ENCODE assay signal across 18 cellular contexts in the genomic region with DNA sequence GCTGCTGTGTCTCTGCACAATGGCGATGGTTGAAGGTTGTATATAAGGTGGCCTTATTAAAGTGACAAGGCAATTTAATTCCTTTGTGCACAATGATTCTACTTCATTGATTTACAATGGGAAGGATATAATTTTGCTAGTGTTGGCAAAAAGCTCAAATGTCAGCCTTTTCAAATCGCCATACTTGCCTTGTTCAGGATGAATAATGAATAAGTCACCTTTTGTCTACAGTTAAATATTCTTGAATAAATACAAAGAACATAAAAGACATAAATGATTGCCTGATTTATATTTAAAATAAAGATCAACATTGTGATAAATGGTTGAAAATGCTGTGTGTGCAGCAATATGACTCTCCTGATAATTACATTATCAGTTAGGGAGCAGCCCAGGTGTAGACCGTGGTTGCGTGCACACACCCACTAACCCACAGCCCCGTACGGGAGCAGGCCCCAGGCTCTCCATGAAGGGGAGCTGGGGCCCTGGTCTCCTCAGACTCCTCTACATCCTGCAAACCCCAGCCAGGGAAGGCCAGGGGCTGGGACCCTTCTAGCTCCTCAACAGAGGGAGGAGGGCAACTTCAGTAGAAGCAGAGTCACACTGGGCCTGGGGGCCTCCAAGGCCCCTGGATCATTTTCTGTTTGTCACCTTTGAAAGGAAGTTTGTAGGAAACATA.
DNase-seq lines count a peak whose midpoint lies in the region; ATAC-seq and TF ChIP-seq lines count a peak whose summit lies in the region.
"Had no signal": no experiment of that assay in that cellular context is flagged by ENCODE, and none has a peak within 500 bp of the region (broad histone marks: within the 10 kb centered on the region; RNA-seq: fewer than 3 reads in every experiment).

No MANE protein-coding gene starts in this region.

- no peaks in the 10 kb centered on the region for H3K27me3 Mint-ChIP-seq in activated T-helper 1 cell treated with anti-CD3 and anti-CD28 coated beads, Interleukin-12 subunit alpha, Interleukin-12 subunit beta, Interleukin-2, Interleukin-4 antibody, amounts not matched to agents 30 ng/mL and 10 ng/mL and 1 ng/mL, durations not matched to agents 14 hours and 24 hours and 36 hours (ENCODE audit: insufficient read depth)

- H3K4me1 ChIP-seq in heart right ventricle (no peaks in the 10 kb centered on the region), thymus (ENCODE audit: control insufficient read depth, insufficient read depth, low read length) (peaks cover 8% of the 10 kb centered on the region), upper lobe of right lung (no peaks in the 10 kb centered on the region)
- H3K4me1 ChIP-seq: foreskin keratinocyte, pancreas had no signal

- H3K36me3 ChIP-seq in heart right ventricle (no peaks in the 10 kb centered on the region), thymus (ENCODE audit: control insufficient read depth, insufficient read depth) (no peaks in the 10 kb centered on the region), brain microvascular endothelial cell (replicated peaks) (no peaks in the 10 kb centered on the region), upper lobe of right lung (no peaks in the 10 kb centered on the region)
- H3K36me3 ChIP-seq: pancreas, thoracic aorta had no signal

- no peaks in the 10 kb centered on the region for H3K36me3 Mint-ChIP-seq in activated T-helper 1 cell treated with anti-CD3 and anti-CD28 coated beads, Interleukin-12 subunit alpha, Interleukin-12 subunit beta, Interleukin-2, Interleukin-4 antibody, amounts not matched to agents 30 ng/mL and 10 ng/mL and 1 ng/mL, durations not matched to agents 14 hours and 24 hours and 36 hours (ENCODE audit: low read depth)

- no peak overlapping the region for H3K27ac Mint-ChIP-seq in activated T-helper 1 cell treated with anti-CD3 and anti-CD28 coated beads, Interleukin-12 subunit alpha, Interleukin-12 subunit beta, Interleukin-2, Interleukin-4 antibody, amounts not matched to agents 30 ng/mL and 10 ng/mL and 1 ng/mL, durations not matched to agents 14 hours and 24 hours and 36 hours
- H3K27ac Mint-ChIP-seq: activated B cell treated with CpG ODN at 0.5 μM for 24 hours had no signal

- ATAC-seq in Right ventricle myocardium inferior (no peak), heart right ventricle (no peak), upper lobe of right lung (no peak)
- ATAC-seq: foreskin keratinocyte, left lobe of liver, pancreas had no signal

- H3K4me1 Mint-ChIP-seq in activated T-helper 1 cell treated with anti-CD3 and anti-CD28 coated beads, Interleukin-12 subunit alpha, Interleukin-12 subunit beta, Interleukin-2, Interleukin-4 antibody, amounts not matched to agents 30 ng/mL and 10 ng/mL and 1 ng/mL, durations not matched to agents 14 hours and 24 hours and 36 hours (ENCODE audit: low read depth): peaks cover 14% of the 10 kb centered on the region
- H3K4me1 Mint-ChIP-seq: activated B cell treated with CpG ODN at 0.5 μM for 24 hours had no signal

- H3K9me3 ChIP-seq in heart right ventricle: peaks cover 0 to 4% (median 0%) of the 10 kb centered on the region in 11 donors
- no peaks in the 10 kb centered on the region for H3K9me3 ChIP-seq in thymus (ENCODE audit: control insufficient read depth)
- H3K9me3 ChIP-seq in upper lobe of right lung: no peaks in the 10 kb centered on the region
- H3K9me3 ChIP-seq: pancreas, thoracic aorta had no signal

- no peak for TF ChIP-seq CTCF in heart right ventricle (IDR thresholded peaks at IDR 0.05)
- TF ChIP-seq CTCF in brain microvascular endothelial cell (IDR thresholded peaks at IDR 0.05; ENCODE audit: low read depth, low read length, missing control alignments): no peak
- no peak for TF ChIP-seq CTCF in upper lobe of right lung (IDR thresholded peaks at IDR 0.05)

- WGBS in heart right ventricle, 2 donors: 78 to 81% methylated on average over 6 of the region's 6 CpGs
- 20% methylated on average over 6 of the region's 6 CpGs for WGBS in thymus

- no peak overlapping the region for H3K4me3 ChIP-seq in heart right ventricle
- no peak overlapping the region for H3K4me3 ChIP-seq in thymus (ENCODE audit: low read length)
- no peak overlapping the region for H3K4me3 ChIP-seq in brain microvascular endothelial cell (ENCODE audit: low read depth, low read length)
- H3K4me3 ChIP-seq in upper lobe of right lung: no peak overlapping the region
- H3K4me3 ChIP-seq: pancreas, thoracic aorta had no signal

- DNase-seq in Right ventricle myocardium inferior (ENCODE audit: missing footprints) (peak; percentile 11), heart right ventricle (no peak), NCI-H1436 (lab: John Stamatoyannopoulos, UW) (peak; percentile 80), MV-4-11 (lab: John Stamatoyannopoulos, UW) (no peak), brain microvascular endothelial cell (no peak), upper lobe of right lung (no peak)
- no peak for DNase-seq in activated T-helper 1 cell treated with anti-CD3 and anti-CD28 coated beads, Interleukin-12 subunit alpha, Interleukin-12 subunit beta, Interleukin-2, Interleukin-4 antibody, amounts not matched to agents 30 ng/mL and 10 ng/mL and 1 ng/mL, durations not matched to agents 14 hours and 24 hours and 36 hours (ENCODE audit: low spot score)
- DNase-seq: activated B cell treated with CpG ODN at 0.5 μM for 24 hours; AML-193; DMS79; foreskin keratinocyte; NCI-H345; pancreas; Right ventricle myocardium superior; stimulated activated CD4-positive, alpha-beta T cell treated with anti-CD3 and anti-CD28 coated beads, Interleukin-4, amount 100 ng/mL, for 1 hour had no signal

- in situ Hi-C loops in brain microvascular endothelial cell (cut with HindIII; ENCODE audit: low pct_ligation_motif_present, low sequenced_read_pairs): no loop called here

- H3K4me3 Mint-ChIP-seq in activated T-helper 1 cell treated with anti-CD3 and anti-CD28 coated beads, Interleukin-12 subunit alpha, Interleukin-12 subunit beta, Interleukin-2, Interleukin-4 antibody, amounts not matched to agents 30 ng/mL and 10 ng/mL and 1 ng/mL, durations not matched to agents 14 hours and 24 hours and 36 hours: peak overlapping the region; percentile 0
- H3K4me3 Mint-ChIP-seq: activated B cell treated with CpG ODN at 0.5 μM for 24 hours had no signal

- H3K9me3 Mint-ChIP-seq in activated T-helper 1 cell treated with anti-CD3 and anti-CD28 coated beads, Interleukin-12 subunit alpha, Interleukin-12 subunit beta, Interleukin-2, Interleukin-4 antibody, amounts not matched to agents 30 ng/mL and 10 ng/mL and 1 ng/mL, durations not matched to agents 14 hours and 24 hours and 36 hours: no peaks in the 10 kb centered on the region
- H3K9me3 Mint-ChIP-seq: activated B cell treated with CpG ODN at 0.5 μM for 24 hours had no signal

- intact Hi-C loops in Right ventricle myocardium inferior (cut with DNase I): no loop called here
- intact Hi-C loops in heart right ventricle (cut with DNase I): no loop called here
- intact Hi-C loops in activated T-helper 1 cell treated with anti-CD3 and anti-CD28 coated beads, Interleukin-12 subunit alpha, Interleukin-12 subunit beta, Interleukin-2, Interleukin-4 antibody, amounts not matched to agents 30 ng/mL and 10 ng/mL and 1 ng/mL, durations not matched to agents 14 hours and 24 hours and 36 hours (cut with micrococcal nuclease): no loop called here
- intact Hi-C loops in upper lobe of right lung (cut with DNase I): no loop called here

- no peak overlapping the region for H3K27ac ChIP-seq in heart right ventricle
- H3K27ac ChIP-seq in thymus (ENCODE audit: low read depth): peak overlapping the region; percentile 74
- H3K27ac ChIP-seq in brain microvascular endothelial cell: no peak overlapping the region
- H3K27ac ChIP-seq in upper lobe of right lung: no peak overlapping the region
- H3K27ac ChIP-seq: foreskin keratinocyte, pancreas, thoracic aorta had no signal

- peaks cover 0 to 37% (median 7%) of the 10 kb centered on the region in 7 donors for H3K27me3 ChIP-seq in heart right ventricle
- no peaks in the 10 kb centered on the region for H3K27me3 ChIP-seq in thymus (ENCODE audit: control insufficient read depth, insufficient read depth)
- H3K27me3 ChIP-seq in brain microvascular endothelial cell (replicated peaks): no peaks in the 10 kb centered on the region
- no peaks in the 10 kb centered on the region for H3K27me3 ChIP-seq in upper lobe of right lung
- H3K27me3 ChIP-seq: foreskin keratinocyte, pancreas had no signal

Comparison
In these comparisons a context has a peak if more than half of its experiments do, and no peak if none do; other contexts are left out.
1. DNase-seq: peak in Right ventricle myocardium inferior (single experiment) and NCI-H1436 (single experiment); none in heart right ventricle (0 of 2), activated T-helper 1 cell treated with anti-CD3 and anti-CD28 coated beads, Interleukin-12 subunit alpha, Interleukin-12 subunit beta, Interleukin-2, Interleukin-4 antibody, amounts not matched to agents 30 ng/mL and 10 ng/mL and 1 ng/mL, durations not matched to agents 14 hours and 24 hours and 36 hours (single experiment), MV-4-11 (single experiment), brain microvascular endothelial cell (single experiment) and upper lobe of right lung (single experiment).